ENCODE assay signal across 18 cellular contexts in genomic region chr9:135514342-135515082, GRCh38. TPM values are rescaled to one million over a fixed set of nuclear protein-coding genes. Genes with fewer than 3 reads are reported as not detected.
DNase-seq lines count a peak whose midpoint lies in the region; ATAC-seq, FAIRE-seq and TF ChIP-seq lines count a peak whose summit lies in the region.
"Had no signal": no experiment of that assay in that cellular context is flagged by ENCODE, and none has a peak within 500 bp of the region (broad histone marks: within the 10 kb centered on the region; RNA-seq: fewer than 3 reads in every experiment).

No MANE protein-coding gene starts in this region.

- H3K27me3 ChIP-seq in sigmoid colon: peaks cover 0 to 6% (median 0%) of the 10 kb centered on the region in 3 donors
- H3K27me3 ChIP-seq in heart right ventricle: peaks cover 0 to 3% (median 0%) of the 10 kb centered on the region in 7 donors

- H3K9me3 ChIP-seq in sigmoid colon: no peaks in the 10 kb centered on the region
- peaks cover 0 to 9% (median 2%) of the 10 kb centered on the region in 11 donors for H3K9me3 ChIP-seq in heart right ventricle

- no peak for FAIRE-seq in GM12892 (lab: Jason Lieb, UNC)
- FAIRE-seq: H54, HepG2 had no signal

- no peak for TF ChIP-seq CTCF in CD14-positive monocyte (IDR thresholded peaks at IDR 0.05)
- no peak for TF ChIP-seq CTCF in WTC11 (IDR thresholded peaks at IDR 0.05)
- TF ChIP-seq CTCF in sigmoid colon (IDR thresholded peaks at IDR 0.05): no peak
- no peak for TF ChIP-seq CTCF in heart right ventricle (IDR thresholded peaks at IDR 0.05)

- peaks cover 0 to 7% (median 2%) of the 10 kb centered on the region in 7 donors for H3K9me3 Mint-ChIP-seq in CD14-positive monocyte
- H3K9me3 Mint-ChIP-seq in WTC11: peaks cover 4% of the 10 kb centered on the region

- H3K27me3 Mint-ChIP-seq in CD14-positive monocyte (ENCODE audit: low read depth in 3 of 3) (peaks cover 13 to 21% (median 19%) of the 10 kb centered on the region in 3 donors), WTC11 (ENCODE audit: low read depth) (no peaks in the 10 kb centered on the region)

- ATAC-seq in WTC11 (no peak), GM19035 (IDR thresholded peaks at IDR 0.05; ENCODE audit: unreplicated experiment) (no peak), heart right ventricle (no peak)
- ATAC-seq: HepG2 had no signal

- H3K27ac ChIP-seq in sigmoid colon (no peak overlapping the region), heart right ventricle (no peak overlapping the region)

- H3K36me3 ChIP-seq in sigmoid colon (no peaks in the 10 kb centered on the region), heart right ventricle (no peaks in the 10 kb centered on the region)

- POLR2A ChIA-PET in WTC11 (lab: Charles Lee): no interaction called here

- peak; percentile 25 for DNase-seq in CD14-positive monocyte (ENCODE audit: low spot score)
- peak; percentile 4 for DNase-seq in WTC11 (ENCODE audit: low spot score)
- peak; percentile 12 for DNase-seq in islet precursor cell
- peak; percentile 38 for DNase-seq in sigmoid colon
- no peak for DNase-seq in GM12892 (ENCODE audit: insufficient read length)
- no peak for DNase-seq in heart right ventricle
- DNase-seq: COR-L47, DMS153, KG1, NCI-H1417 treated with DMSO at 0.1 percent for 48 hours, NCI-H1930, NCI-H2171 treated with DMSO at 0.1 percent for 48 hours, NCI-H446 treated with DMSO at 0.1 percent for 48 hours, NCI-H748 treated with DMSO at 0.1 percent for 48 hours, RPMI8226 had no signal

- intact Hi-C loops in CD14-positive monocyte (cut with micrococcal nuclease) (no loop called here), sigmoid colon (cut with DNase I) (no loop called here), heart right ventricle (cut with DNase I) (no loop called here)

- no peak for TF ChIP-seq EP300 in sigmoid colon (IDR thresholded peaks at IDR 0.05)

- TF ChIP-seq POLR2A in sigmoid colon (IDR thresholded peaks at IDR 0.05) (no peak), GM12892 (IDR thresholded peaks at IDR 0.05; ENCODE audit: low read depth, low read length) (no peak)

- CTCF ChIA-PET in WTC11 (lab: Charles Lee): interaction anchor here (1.1 to 1.7 kb wide), 2 partner anchors 10 to 75 kb away, joined by 3 to 7 read pairs; no protein-coding TSS in a partner anchor

- H3K27ac Mint-ChIP-seq in CD14-positive monocyte (no peak overlapping the region), WTC11 (no peak overlapping the region)

- H3K36me3 Mint-ChIP-seq in CD14-positive monocyte: no peaks in the 10 kb centered on the region
- H3K36me3 Mint-ChIP-seq in WTC11: no peaks in the 10 kb centered on the region

- peaks cover 5% of the 10 kb centered on the region for H3K4me1 Mint-ChIP-seq in CD14-positive monocyte
- H3K4me1 Mint-ChIP-seq in WTC11: no peaks in the 10 kb centered on the region

- H3K4me3 ChIP-seq in sigmoid colon: no peak overlapping the region
- no peak overlapping the region for H3K4me3 ChIP-seq in heart right ventricle

- H3K4me3 Mint-ChIP-seq in CD14-positive monocyte (no peak overlapping the region), WTC11 (no peak overlapping the region)

- H3K4me1 ChIP-seq in sigmoid colon (no peaks in the 10 kb centered on the region), heart right ventricle (peaks cover 0 to 7% (median 0%) of the 10 kb centered on the region in 9 donors)

- 79 to 80% methylated on average over 16 to 17 of the region's 17 CpGs for WGBS in sigmoid colon, 2 donors
- WGBS in heart right ventricle, 2 donors: 85% methylated on average over 16 to 17 of the region's 17 CpGs

TF ChIP-seq in WTC11, 78 proteins besides CTCF, POLR2A, EP300 and RAD21 (continues in another document):
- TF ChIP-seq JUN (CRISPR knock-in tag; IDR thresholded peaks at IDR 0.05) (no peak), GTF2I (CRISPR knock-in tag; conservative IDR thresholded peaks at IDR 0.05) (no peak), SOX15 (CRISPR knock-in tag; IDR thresholded peaks at IDR 0.05) (no peak), AR (CRISPR knock-in tag; IDR thresholded peaks at IDR 0.05) (no peak), NR2C2 (CRISPR knock-in tag; IDR thresholded peaks at IDR 0.05) (no peak), SP1 (CRISPR knock-in tag; conservative IDR thresholded peaks at IDR 0.05) (no peak), NFATC4 (CRISPR knock-in tag; IDR thresholded peaks at IDR 0.05) (no peak), ZNF512 (CRISPR knock-in tag; IDR thresholded peaks at IDR 0.05; ENCODE audit: borderline replicate concordance) (no peak)
- TF ChIP-seq, protein P1, sequence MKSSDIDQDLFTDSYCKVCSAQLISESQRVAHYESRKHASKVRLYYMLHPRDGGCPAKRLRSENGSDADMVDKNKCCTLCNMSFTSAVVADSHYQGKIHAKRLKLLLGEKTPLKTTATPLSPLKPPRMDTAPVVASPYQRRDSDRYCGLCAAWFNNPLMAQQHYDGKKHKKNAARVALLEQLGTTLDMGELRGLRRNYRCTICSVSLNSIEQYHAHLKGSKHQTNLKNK (CRISPR knock-in tag; IDR thresholded peaks at IDR 0.05): no peak
- TF ChIP-seq, protein P2, sequence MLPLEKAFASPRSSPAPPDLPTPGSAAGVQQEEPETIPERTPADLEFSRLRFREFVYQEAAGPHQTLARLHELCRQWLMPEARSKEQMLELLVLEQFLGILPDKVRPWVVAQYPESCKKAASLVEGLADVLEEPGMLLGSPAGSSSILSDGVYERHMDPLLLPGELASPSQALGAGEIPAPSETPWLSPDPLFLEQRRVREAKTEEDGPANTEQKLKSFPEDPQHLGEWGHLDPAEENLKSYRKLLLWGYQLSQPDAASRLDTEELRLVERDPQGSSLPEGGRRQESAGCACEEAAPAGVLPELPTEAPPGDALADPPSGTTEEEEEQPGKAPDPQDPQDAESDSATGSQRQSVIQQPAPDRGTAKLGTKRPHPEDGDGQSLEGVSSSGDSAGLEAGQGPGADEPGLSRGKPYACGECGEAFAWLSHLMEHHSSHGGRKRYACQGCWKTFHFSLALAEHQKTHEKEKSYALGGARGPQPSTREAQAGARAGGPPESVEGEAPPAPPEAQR (CRISPR knock-in tag; IDR thresholded peaks at IDR 0.05): no peak

RNA-seq across cellular contexts. Expression of gene LCN1, which starts 6.7 kb away (rescaled TPM):
- polyA plus RNA-seq in CD14-positive monocyte (not detected), sigmoid colon (under 1 TPM in 1 of 3 donors, not detected in 2; 0.10 TPM), heart right ventricle (under 1 TPM in 1 of 2 donors, not detected in 1; 0.13 TPM)
- total RNA-seq in WTC11 (2021) (not detected in 3 replicates), sigmoid colon (not detected), heart right ventricle (under 1 TPM in 2 of 10 donors, not detected in 8; 0.32 to 0.76 TPM)
- polyA plus RNA-seq in GM12892 (2012; ENCODE audit: missing spikeins): not detected
- total RNA-seq: HepG2 had no signal
- polyA plus RNA-seq: HepG2 had no signal

RNA-seq across cellular contexts. Expression of gene MRPS2, which starts 14.0 kb away (rescaled TPM):
- polyA plus RNA-seq in CD14-positive monocyte (10 to 100 TPM; 27.9 to 30.2 TPM), sigmoid colon (10 to 100 TPM; 36.5 to 61.6 (median 37.8) TPM), heart right ventricle (10 to 100 TPM; 28.6 to 82.9 TPM)
- total RNA-seq in WTC11 (2021) (74.2 to 78.0 TPM (median 77.6 TPM) in 3 replicates), sigmoid colon (10 to 100 TPM; 30.0 to 38.0 (median 36.4) TPM), heart right ventricle (10 to 100 TPM; 37.5 to 52.0 (median 47.8) TPM)
- 27.2 TPM for polyA plus RNA-seq in GM12892 (2012; ENCODE audit: missing spikeins)

RNA-seq across cellular contexts. Expression of gene OBP2A, which starts 31.4 kb away (rescaled TPM):
- polyA plus RNA-seq in CD14-positive monocyte: not detected
- total RNA-seq in WTC11 (2021): not detected in 3 replicates
- total RNA-seq in sigmoid colon: not detected
- not detected for polyA plus RNA-seq in sigmoid colon
- polyA plus RNA-seq in GM12892 (2012; ENCODE audit: missing spikeins): not detected
- total RNA-seq in heart right ventricle: not detected
- not detected for polyA plus RNA-seq in heart right ventricle
- total RNA-seq: HepG2 had no signal

RNA-seq across cellular contexts. Expression of gene PPP1R26, which starts 34.9 kb away (rescaled TPM):
- polyA plus RNA-seq in CD14-positive monocyte: under 1 TPM; 0.56 to 0.60 TPM
- 36.2 to 44.4 TPM (median 37.4 TPM) in 3 replicates for total RNA-seq in WTC11 (2021)
- 10 to 100 TPM in 1 of 4 donors, 1 to 10 TPM in 3; 8.8 to 12.7 (median 9.8) TPM for total RNA-seq in sigmoid colon
- polyA plus RNA-seq in sigmoid colon: 10 to 100 TPM in 1 of 3 donors, 1 to 10 TPM in 2; 4.8 to 10.9 (median 5.3) TPM
- not detected for polyA plus RNA-seq in GM12892 (2012; ENCODE audit: missing spikeins)
- total RNA-seq in heart right ventricle: 10 to 100 TPM; 17.8 to 26.7 (median 20.8) TPM
- 1 to 10 TPM; 7.5 to 8.9 TPM for polyA plus RNA-seq in heart right ventricle

RNA-seq across cellular contexts. Expression of gene PAEP, which starts 47.0 kb away (rescaled TPM):
- polyA plus RNA-seq in CD14-positive monocyte (not detected), sigmoid colon (not detected), heart right ventricle (not detected)
- total RNA-seq in WTC11 (2021) (not detected in 3 replicates), sigmoid colon (not detected), heart right ventricle (not detected)
- not detected for polyA plus RNA-seq in GM12892 (2012; ENCODE audit: missing spikeins)

Comparison
In these comparisons a context has a peak if more than half of its experiments do, and no peak if none do; other contexts are left out.
1. DNase-seq: peak in CD14-positive monocyte (single experiment), WTC11 (single experiment), islet precursor cell (single experiment) and sigmoid colon (single experiment); none in GM12892 (single experiment) and heart right ventricle (0 of 2).